Comparison of ENCODE assay signal across 15 cellular contexts in the genomic region with DNA sequence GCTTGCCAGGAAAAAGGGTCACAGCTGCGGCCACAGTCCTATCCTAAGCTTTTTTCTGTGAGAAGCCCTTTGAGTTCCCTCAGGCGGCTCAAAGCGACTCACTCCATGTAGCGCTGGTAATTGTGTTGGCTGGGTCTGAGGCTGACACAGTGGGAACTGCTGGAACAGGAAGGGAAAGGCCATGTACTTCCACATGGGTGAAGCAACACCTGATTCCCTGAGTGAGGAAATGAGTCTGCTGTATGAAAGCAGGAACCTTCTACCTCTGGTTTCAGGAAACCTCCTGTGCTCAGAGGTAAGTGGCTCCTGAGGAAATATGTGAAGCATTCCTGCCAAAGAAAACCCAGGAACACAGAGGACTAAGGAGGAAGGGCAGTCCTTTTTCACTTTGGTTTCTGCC.
"Had no signal": no experiment of that assay in that cellular context is flagged by ENCODE, and none has a peak within 500 bp of the region (broad histone marks: within the 10 kb centered on the region; RNA-seq: fewer than 3 reads in every experiment).

No MANE protein-coding gene starts in this region.

- DNase-seq: activated CD4-positive, alpha-beta T cell treated with anti-CD3 and anti-CD28 coated beads, Interleukin-2, amount 50 U/mL, for 1 hour; activated CD8-positive, alpha-beta memory T cell treated with anti-CD3 and anti-CD28 coated beads for 24 hours; activated gamma-delta T cell treated with Interleukin-2 at 50 U/mL for 16 hours; amniotic stem cell; central memory CD4-positive, alpha-beta T cell; colonic mucosa; head of caudate nucleus; left ventricle myocardium inferior; pancreas; sigmoid colon; spleen; SW 1271 had no signal

- H3K4me3 ChIP-seq: colonic mucosa, left ventricle myocardium inferior, pancreas, sigmoid colon, spleen had no signal

- H3K4me1 ChIP-seq: colonic mucosa, left ventricle myocardium inferior, pancreas, sigmoid colon, spleen had no signal

- H3K27ac ChIP-seq: colonic mucosa, left ventricle myocardium inferior, pancreas, sigmoid colon, spleen had no signal

- H3K27me3 Mint-ChIP-seq: activated naive CD8-positive, alpha-beta T cell; stimulated activated naive CD8-positive, alpha-beta T cell treated with anti-CD3 and anti-CD28 coated beads, Interleukin-15, Interleukin-2, amounts not matched to agents 100 ng/mL and 50 ng/mL, for 24 hours had no signal

- H3K27me3 ChIP-seq: colonic mucosa, pancreas, sigmoid colon, spleen had no signal

- H3K27ac Mint-ChIP-seq: activated naive CD8-positive, alpha-beta T cell; stimulated activated naive CD8-positive, alpha-beta T cell treated with anti-CD3 and anti-CD28 coated beads, Interleukin-15, Interleukin-2, amounts not matched to agents 100 ng/mL and 50 ng/mL, for 24 hours had no signal

- H3K36me3 ChIP-seq: colonic mucosa, left ventricle myocardium inferior, pancreas, sigmoid colon, spleen had no signal

- H3K4me3 Mint-ChIP-seq: activated naive CD8-positive, alpha-beta T cell; stimulated activated naive CD8-positive, alpha-beta T cell treated with anti-CD3 and anti-CD28 coated beads, Interleukin-15, Interleukin-2, amounts not matched to agents 100 ng/mL and 50 ng/mL, for 24 hours had no signal

- ATAC-seq: activated CD4-positive, CD25-positive, alpha-beta regulatory T cell treated with anti-CD3 and anti-CD28 coated beads, Interleukin-2, amount 50 U/mL, for 24 hours; pancreas had no signal

- H3K36me3 Mint-ChIP-seq: activated naive CD8-positive, alpha-beta T cell had no signal

- H3K9me3 ChIP-seq: colonic mucosa, pancreas, sigmoid colon, spleen had no signal
